ENCODE assay signal across 35 cellular contexts in genomic region chr17:5815396-5815795, GRCh38.
"Had no signal": no experiment of that assay in that cellular context is flagged by ENCODE, and none has a peak within 500 bp of the region (broad histone marks: within the 10 kb centered on the region; RNA-seq: fewer than 3 reads in every experiment).

No MANE protein-coding gene starts in this region.

- H3K4me3 Mint-ChIP-seq: activated B cell treated with CpG ODN at 0.5 μM for 24 hours; activated CD4-positive, alpha-beta memory T cell treated with anti-CD3 and anti-CD28 coated beads for 36 hours; activated CD4-positive, alpha-beta T cell treated with anti-CD3 and anti-CD28 coated beads, Interleukin-2, amount 10 ng/mL, durations not matched to agents 7 days and 5 days; activated CD8-positive, alpha-beta T cell treated with anti-CD3 and anti-CD28 coated beads for 36 hours; activated naive CD4-positive, alpha-beta T cell treated with anti-CD3 and anti-CD28 coated beads for 36 hours; activated naive CD8-positive, alpha-beta T cell treated with anti-CD3 and anti-CD28 coated beads for 36 hours; activated T-cell treated with anti-CD3 and anti-CD28 coated beads, Interleukin-2, amount 50 U/mL, for 4 hours; activated T-cell treated with anti-CD3 and anti-CD28 coated beads, Interleukin-2, amount 50 U/mL, for 72 hours; activated T-helper 1 cell treated with anti-CD3 and anti-CD28 coated beads, Interleukin-12 subunit alpha, Interleukin-12 subunit beta, Interleukin-2, Interleukin-4 antibody, amounts not matched to agents 30 ng/mL and 10 ng/mL and 1 ng/mL, durations not matched to agents 14 hours and 24 hours and 36 hours; activated T-helper 17 cell treated with anti-CD3 and anti-CD28 coated beads, Interleukin-2, amount 50 U/mL, for 72 hours; T-helper 1 cell treated with Interleukin-12 subunit alpha and Interleukin-12 subunit beta and Interleukin-4 antibody, amounts not matched to agents 30 μg/mL and 1 μg/mL, for 36 hours; T-helper 2 cell treated with Interferon-gamma antibody and Interleukin-4, amounts not matched to agents 5 μg/mL and 100 μg/mL, for 36 hours had no signal

- H3K27ac Mint-ChIP-seq: activated B cell treated with CpG ODN at 0.5 μM for 24 hours; activated CD4-positive, alpha-beta memory T cell treated with anti-CD3 and anti-CD28 coated beads for 36 hours; activated CD4-positive, alpha-beta T cell treated with anti-CD3 and anti-CD28 coated beads, Interleukin-2, amount 10 ng/mL, durations not matched to agents 7 days and 5 days; activated CD8-positive, alpha-beta T cell treated with anti-CD3 and anti-CD28 coated beads for 36 hours; activated naive CD4-positive, alpha-beta T cell treated with anti-CD3 and anti-CD28 coated beads for 36 hours; activated naive CD4-positive, alpha-beta T cell treated with anti-CD3 and anti-CD28 coated beads, Interleukin-2, amount 50 U/mL, for 72 hours; activated naive CD8-positive, alpha-beta T cell treated with anti-CD3 and anti-CD28 coated beads for 36 hours; activated T-cell treated with anti-CD3 and anti-CD28 coated beads, Interleukin-2, amount 50 U/mL, for 72 hours; activated T-helper 1 cell treated with anti-CD3 and anti-CD28 coated beads, Interleukin-12 subunit alpha, Interleukin-12 subunit beta, Interleukin-2, Interleukin-4 antibody, amounts not matched to agents 30 ng/mL and 10 ng/mL and 1 ng/mL, durations not matched to agents 14 hours and 24 hours and 36 hours; activated T-helper 17 cell treated with anti-CD3 and anti-CD28 coated beads, Interleukin-2, amount 50 U/mL, for 72 hours; T-helper 1 cell treated with Interleukin-12 subunit alpha and Interleukin-12 subunit beta and Interleukin-4 antibody, amounts not matched to agents 30 μg/mL and 1 μg/mL, for 36 hours; T-helper 2 cell treated with Interferon-gamma antibody and Interleukin-4, amounts not matched to agents 5 μg/mL and 100 μg/mL, for 36 hours had no signal

- H3K4me1 Mint-ChIP-seq: activated B cell treated with CpG ODN at 0.5 μM for 24 hours; activated CD4-positive, alpha-beta T cell treated with anti-CD3 and anti-CD28 coated beads, Interleukin-2, amount 10 ng/mL, durations not matched to agents 7 days and 5 days; activated naive CD8-positive, alpha-beta T cell treated with anti-CD3 and anti-CD28 coated beads for 36 hours; activated T-helper 17 cell treated with anti-CD3 and anti-CD28 coated beads, Interleukin-2, amount 50 U/mL, for 72 hours had no signal

- H3K36me3 ChIP-seq: adrenal gland, brain microvascular endothelial cell, breast epithelium had no signal

- H3K27ac ChIP-seq: adrenal gland, body of pancreas, brain microvascular endothelial cell, breast epithelium, VCaP had no signal

- H3K4me3 ChIP-seq: adrenal gland, body of pancreas, breast epithelium had no signal

- DNase-seq: activated B cell treated with CpG ODN at 0.5 μM for 24 hours; activated CD4-positive, alpha-beta memory T cell treated with anti-CD3 and anti-CD28 coated beads for 36 hours; activated CD4-positive, alpha-beta T cell treated with anti-CD3 and anti-CD28 coated beads for 48 hours; activated CD4-positive, alpha-beta T cell treated with anti-CD3 and anti-CD28 coated beads, Interleukin-2, amount 10 ng/mL, durations not matched to agents 7 days and 5 days; activated CD4-positive, alpha-beta T cell treated with anti-CD3 and anti-CD28 coated beads, Interleukin-2, amount 50 U/mL, for 4 hours; activated CD4-positive, CD25-positive, alpha-beta regulatory T cell treated with anti-CD3 and anti-CD28 coated beads, Interleukin-2, amount 50 U/mL, for 72 hours; activated CD8-positive, alpha-beta memory T cell treated with anti-CD3 and anti-CD28 coated beads, Interleukin-2, amount 50 U/mL, for 4 hours; activated CD8-positive, alpha-beta T cell treated with anti-CD3 and anti-CD28 coated beads for 36 hours; activated effector memory CD4-positive, alpha-beta T cell treated with anti-CD3 and anti-CD28 coated beads, Interleukin-2, amount 50 U/mL, for 16 hours; activated gamma-delta T cell treated with Interleukin-2 at 50 U/mL for 16 hours; activated naive CD4-positive, alpha-beta T cell; activated naive CD4-positive, alpha-beta T cell treated with anti-CD3 and anti-CD28 coated beads for 36 hours; activated naive CD4-positive, alpha-beta T cell treated with anti-CD3 and anti-CD28 coated beads, Interleukin-2, amount 50 U/mL, for 16 hours; activated naive CD8-positive, alpha-beta T cell treated with anti-CD3 and anti-CD28 coated beads for 36 hours; activated T-cell treated with anti-CD3 and anti-CD28 coated beads for 4 hours; activated T-cell treated with anti-CD3 and anti-CD28 coated beads, Interleukin-2, amount 50 U/mL, for 1 hour; activated T-cell treated with anti-CD3 and anti-CD28 coated beads, Interleukin-2, amount 50 U/mL, for 4 hours; activated T-cell treated with anti-CD3 and anti-CD28 coated beads, Interleukin-2, amount 50 U/mL, for 72 hours; adrenal gland; amniotic stem cell; aorta; body of pancreas; brain microvascular endothelial cell; central memory CD4-positive, alpha-beta T cell; SW 1271; T-helper 1 cell; T-helper 2 cell; T-helper 9 cell had no signal

- H3K27me3 ChIP-seq: adrenal gland, body of pancreas, brain microvascular endothelial cell had no signal

- H3K4me1 ChIP-seq: adrenal gland, body of pancreas, breast epithelium had no signal
